ENCODE assay signal across 2 cellular contexts in genomic region chr1:87017994-87018672, GRCh38.
TF ChIP-seq lines count a peak whose summit lies in the region.

No MANE protein-coding gene starts in this region.

TF ChIP-seq in SK-N-SH treated with all-trans-retinoic acid at 6 μM for 48 hours, 23 proteins besides CTCF, POLR2A, EP300 and RAD21 (continued from another document):
- TF ChIP-seq, protein P1, sequence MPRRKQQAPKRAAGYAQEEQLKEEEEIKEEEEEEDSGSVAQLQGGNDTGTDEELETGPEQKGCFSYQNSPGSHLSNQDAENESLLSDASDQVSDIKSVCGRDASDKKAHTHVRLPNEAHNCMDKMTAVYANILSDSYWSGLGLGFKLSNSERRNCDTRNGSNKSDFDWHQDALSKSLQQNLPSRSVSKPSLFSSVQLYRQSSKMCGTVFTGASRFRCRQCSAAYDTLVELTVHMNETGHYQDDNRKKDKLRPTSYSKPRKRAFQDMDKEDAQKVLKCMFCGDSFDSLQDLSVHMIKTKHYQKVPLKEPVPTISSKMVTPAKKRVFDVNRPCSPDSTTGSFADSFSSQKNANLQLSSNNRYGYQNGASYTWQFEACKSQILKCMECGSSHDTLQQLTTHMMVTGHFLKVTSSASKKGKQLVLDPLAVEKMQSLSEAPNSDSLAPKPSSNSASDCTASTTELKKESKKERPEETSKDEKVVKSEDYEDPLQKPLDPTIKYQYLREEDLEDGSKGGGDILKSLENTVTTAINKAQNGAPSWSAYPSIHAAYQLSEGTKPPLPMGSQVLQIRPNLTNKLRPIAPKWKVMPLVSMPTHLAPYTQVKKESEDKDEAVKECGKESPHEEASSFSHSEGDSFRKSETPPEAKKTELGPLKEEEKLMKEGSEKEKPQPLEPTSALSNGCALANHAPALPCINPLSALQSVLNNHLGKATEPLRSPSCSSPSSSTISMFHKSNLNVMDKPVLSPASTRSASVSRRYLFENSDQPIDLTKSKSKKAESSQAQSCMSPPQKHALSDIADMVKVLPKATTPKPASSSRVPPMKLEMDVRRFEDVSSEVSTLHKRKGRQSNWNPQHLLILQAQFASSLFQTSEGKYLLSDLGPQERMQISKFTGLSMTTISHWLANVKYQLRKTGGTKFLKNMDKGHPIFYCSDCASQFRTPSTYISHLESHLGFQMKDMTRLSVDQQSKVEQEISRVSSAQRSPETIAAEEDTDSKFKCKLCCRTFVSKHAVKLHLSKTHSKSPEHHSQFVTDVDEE (CRISPR knock-in tag; IDR thresholded peaks at IDR 0.05): no peak
- TF ChIP-seq TOX (CRISPR knock-in tag; IDR thresholded peaks at IDR 0.05; ENCODE audit: borderline replicate concordance) (no peak), ZNF8 (CRISPR knock-in tag; IDR thresholded peaks at IDR 0.05) (no peak), BACH2 (CRISPR knock-in tag; IDR thresholded peaks at IDR 0.05; ENCODE audit: borderline replicate concordance) (no peak), ESRRG (CRISPR knock-in tag; IDR thresholded peaks at IDR 0.05) (no peak), ZNF70 (CRISPR knock-in tag; IDR thresholded peaks at IDR 0.05) (no peak)

TF ChIP-seq in SK-N-SH, 30 proteins besides CTCF, POLR2A, EP300 and RAD21 (continued from another document):
- TF ChIP-seq, protein P2, sequence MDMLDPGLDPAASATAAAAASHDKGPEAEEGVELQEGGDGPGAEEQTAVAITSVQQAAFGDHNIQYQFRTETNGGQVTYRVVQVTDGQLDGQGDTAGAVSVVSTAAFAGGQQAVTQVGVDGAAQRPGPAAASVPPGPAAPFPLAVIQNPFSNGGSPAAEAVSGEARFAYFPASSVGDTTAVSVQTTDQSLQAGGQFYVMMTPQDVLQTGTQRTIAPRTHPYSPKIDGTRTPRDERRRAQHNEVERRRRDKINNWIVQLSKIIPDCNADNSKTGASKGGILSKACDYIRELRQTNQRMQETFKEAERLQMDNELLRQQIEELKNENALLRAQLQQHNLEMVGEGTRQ (IDR thresholded peaks at IDR 0.05; ENCODE audit: borderline replicate concordance, low read depth, low read length): no peak
- no peak for TF ChIP-seq EZH2phosphoT487 (IDR thresholded peaks at IDR 0.05; ENCODE audit: borderline replicate concordance, low read depth)
- TF ChIP-seq FOXJ3 (CRISPR knock-in tag; IDR thresholded peaks at IDR 0.05): no peak
- no peak for TF ChIP-seq GATA2 (CRISPR knock-in tag; IDR thresholded peaks at IDR 0.05)
- no peak for TF ChIP-seq TEAD4 (IDR thresholded peaks at IDR 0.05; ENCODE audit: borderline replicate concordance, insufficient read depth)
- TF ChIP-seq REST (IDR thresholded peaks at IDR 0.05; ENCODE audit: low read depth, low read length): no peak
